ENCODE assay signal across 9 cellular contexts in genomic region chr15:37096878-37097568, GRCh38. TPM values are rescaled to one million over a fixed set of nuclear protein-coding genes. Genes with fewer than 3 reads are reported as not detected.
A peak's percentile ranks its signal among the peaks of the same experiment; 100 is the strongest.
DNase-seq lines count a peak whose midpoint lies in the region; ATAC-seq and TF ChIP-seq lines count a peak whose summit lies in the region.
"Had no signal": no experiment of that assay in that cellular context is flagged by ENCODE, and none has a peak within 500 bp of the region (broad histone marks: within the 10 kb centered on the region; RNA-seq: fewer than 3 reads in every experiment).

No MANE protein-coding gene starts in this region.

- H3K79me2 ChIP-seq in neural cell (replicated peaks; ENCODE audit: insufficient read depth, low read length) = peaks cover 84% of the 10 kb centered on the region

- no peaks in the 10 kb centered on the region for H3K36me3 Mint-ChIP-seq in endodermal cell (ENCODE audit: low read depth)

- no peaks in the 10 kb centered on the region for H3K9me3 Mint-ChIP-seq in endodermal cell

- TF ChIP-seq RAD21 in neural cell (conservative IDR thresholded peaks at IDR 0.05) = no peak

- no peak overlapping the region for H2AFZ ChIP-seq in neural cell (ENCODE audit: low read depth, low read length)

- no peaks in the 10 kb centered on the region for H3K9me3 ChIP-seq in endodermal cell (ENCODE audit: control insufficient read depth, low read length)
- H3K9me3 ChIP-seq in neural cell (ENCODE audit: low read length) = no peaks in the 10 kb centered on the region

- TF ChIP-seq CTCF in BJ (IDR thresholded peaks at IDR 0.05; ENCODE audit: insufficient read depth, low read depth, low read length) (no peak), endodermal cell (conservative IDR thresholded peaks at IDR 0.05) (no peak), neural cell (IDR thresholded peaks at IDR 0.05; ENCODE audit: poor library complexity, severe bottlenecking) (no peak)

- H3F3A ChIP-seq in neural cell (ENCODE audit: insufficient read depth, low read length, poor library complexity, severe bottlenecking) = peaks cover 25% of the 10 kb centered on the region

- no peaks in the 10 kb centered on the region for H4K20me1 ChIP-seq in neural cell (ENCODE audit: insufficient read depth)

- CTCF ChIA-PET in BJ (lab: Yijun Ruan, JAX) = interaction anchor here (0.6 to 1.1 kb wide), 3 partner anchors 14 to 1345 kb away, joined by 3 to 4 read pairs (median 4); no protein-coding TSS in a partner anchor

- no peak for TF ChIP-seq EP300 in neural cell (conservative IDR thresholded peaks at IDR 0.05; ENCODE audit: poor library complexity, severe bottlenecking)

- peak overlapping the region; percentile 79 for H3K4me3 ChIP-seq in BJ (ENCODE audit: low read depth, low read length)
- peak overlapping the region; percentile 95 for H3K4me3 ChIP-seq in endodermal cell (ENCODE audit: low read length)
- peak overlapping the region; percentile 93 for H3K4me3 ChIP-seq in neural cell (ENCODE audit: low read length)

- POLR2A ChIA-PET in BJ (lab: Charles Lee) = interaction anchor here (0.6 to 0.9 kb wide), 2 partner anchors 31 to 441 kb away, joined by 3 read pairs; no protein-coding TSS in a partner anchor

- no peak overlapping the region for H3K27ac Mint-ChIP-seq in endodermal cell

- WGBS in endodermal cell (ENCODE audit: insufficient coverage in 1 of 2, insufficient read length in 1 of 2), 2 experiments = 1% methylated on average over 21 to 23 of the region's 23 CpGs

- H3K27ac ChIP-seq in endodermal cell (ENCODE audit: low read depth, low read length) (peak overlapping the region; percentile 47), neural cell (ENCODE audit: low read length) (peak overlapping the region; percentile 99)

- peaks cover 10% of the 10 kb centered on the region for H3K36me3 ChIP-seq in BJ (ENCODE audit: control insufficient read depth, insufficient read depth, low read length)
- no peaks in the 10 kb centered on the region for H3K36me3 ChIP-seq in endodermal cell (ENCODE audit: control insufficient read depth, insufficient read depth, low read length)
- peaks cover 26% of the 10 kb centered on the region for H3K36me3 ChIP-seq in neural cell (ENCODE audit: insufficient read depth, low read length)

- H3K9ac ChIP-seq in endodermal cell (ENCODE audit: extremely low read depth, low read length, poor library complexity, severe bottlenecking) = no peak overlapping the region
- H3K9ac ChIP-seq in neural cell (ENCODE audit: low read length) = peak overlapping the region; percentile 100

- ATAC-seq in GM21529 (IDR thresholded peaks at IDR 0.05; ENCODE audit: unreplicated experiment) (no peak), HG02870 (IDR thresholded peaks at IDR 0.05; ENCODE audit: unreplicated experiment) (no peak), HG03159 (IDR thresholded peaks at IDR 0.05; ENCODE audit: unreplicated experiment) (no peak), GM21381 (IDR thresholded peaks at IDR 0.05; ENCODE audit: unreplicated experiment) (no peak)

- H3K4me3 Mint-ChIP-seq in endodermal cell = peak overlapping the region; percentile 72

- H3K27me3 Mint-ChIP-seq in endodermal cell (ENCODE audit: insufficient read depth) = peaks cover 86% of the 10 kb centered on the region

- H3K9me2 ChIP-seq in neural cell (ENCODE audit: insufficient read depth, low read length) = no peaks in the 10 kb centered on the region

- H3K27me3 ChIP-seq in BJ (ENCODE audit: control insufficient read depth, insufficient read depth, low read length) = no peaks in the 10 kb centered on the region
- H3K27me3 ChIP-seq in endodermal cell (ENCODE audit: control insufficient read depth, insufficient read depth, low read length, poor library complexity, severe bottlenecking) = peaks cover 74% of the 10 kb centered on the region
- no peaks in the 10 kb centered on the region for H3K27me3 ChIP-seq in neural cell (ENCODE audit: insufficient read depth, low read depth, low read length)

- H3K4me2 ChIP-seq in neural cell (ENCODE audit: low read length) = no peak overlapping the region

- peaks cover 45% of the 10 kb centered on the region for H3K4me1 Mint-ChIP-seq in endodermal cell

- DNase-seq in BJ (ENCODE audit: low read depth) (no peak), NCI-H69 (lab: John Stamatoyannopoulos, UW) (peak; percentile 91), endodermal cell (peak; percentile 67)
- DNase-seq: stimulated activated CD4-positive, alpha-beta T cell treated with anti-CD3 and anti-CD28 coated beads, Interleukin-15, amount 100 ng/mL, for 24 hours had no signal

- peaks cover 4% of the 10 kb centered on the region for H3K4me1 ChIP-seq in endodermal cell (ENCODE audit: control insufficient read depth, insufficient read depth, low read length)

TF ChIP-seq in neural cell, 6 proteins besides CTCF, POLR2A, EP300 and RAD21:
- peak; percentile 48 for TF ChIP-seq POLR2AphosphoS5 (IDR thresholded peaks at IDR 0.05)
- TF ChIP-seq REST (IDR thresholded peaks at IDR 0.05; ENCODE audit: borderline replicate concordance) = peak; percentile 69
- no peak for TF ChIP-seq TAF1 (IDR thresholded peaks at IDR 0.05; ENCODE audit: low read depth)

RNA-seq across cellular contexts. Expression of gene MEIS2, which starts 3.3 kb away (rescaled TPM):
- polyA plus RNA-seq in BJ (2011; rRNA removed) = 44.4 and 54.1 TPM in 2 replicates
- polyA minus RNA-seq in BJ (2011; rRNA and poly(A)+ RNA removed) = 51.6 and 54.6 TPM in 2 replicates
- total RNA-seq in endodermal cell = 1 to 10 TPM; 7.1 to 9.7 TPM
- 143 TPM for polyA plus RNA-seq in endodermal cell (2013, experiment 1 of 2)
- 119 TPM for polyA plus RNA-seq in endodermal cell (2013, experiment 2 of 2)
- polyA plus RNA-seq in neural cell = 825 and 939 TPM in 2 replicates
- polyA minus RNA-seq in neural cell = 1,509 and 1,681 TPM in 2 replicates

Comparison
In these comparisons a context has a peak if more than half of its experiments do, and no peak if none do; other contexts are left out.
1. RNA of gene MEIS2, which starts 3.3 kb away (polyA plus RNA-seq): 825 to 939 TPM in neural cell; 44.4 to 54.1 TPM in BJ; every median in the first group is over 10 times any median in the second.
2. Peak in every context shown above with its lines, with median percentiles within 50 percentile points of each other: H3K4me3 ChIP-seq.